In genomic region chr20:5663396-5663795, GRCh38 we compare ENCODE assay signal across 27 cellular contexts.
"Had no signal": no experiment of that assay in that cellular context is flagged by ENCODE, and none has a peak within 500 bp of the region (broad histone marks: within the 10 kb centered on the region; RNA-seq: fewer than 3 reads in every experiment).

No MANE protein-coding gene starts in this region.

- ATAC-seq: activated CD4-positive, alpha-beta T cell treated with anti-CD3 and anti-CD28 coated beads for 36 hours; activated CD8-positive, alpha-beta memory T cell treated with anti-CD3 and anti-CD28 coated beads, Interleukin-2, amount 10 ng/mL, durations not matched to agents 7 days and 5 days; activated CD8-positive, alpha-beta T cell treated with anti-CD3 and anti-CD28 coated beads, Interleukin-2, amount 10 ng/mL, durations not matched to agents 7 days and 5 days; activated T-cell treated with anti-CD3 and anti-CD28 coated beads, Interleukin-2, amount 50 U/mL, for 72 hours; pancreas had no signal

- H3K27ac ChIP-seq: esophagus squamous epithelium, left ventricle myocardium inferior, pancreas, prostate gland, suprapubic skin, tibial artery had no signal

- H3K9me3 ChIP-seq: esophagus squamous epithelium, left ventricle myocardium inferior, pancreas, prostate gland, sigmoid colon, suprapubic skin, tibial artery, upper lobe of right lung had no signal

- H3K27me3 ChIP-seq: esophagus squamous epithelium, pancreas, sigmoid colon, suprapubic skin, tibial artery, upper lobe of right lung had no signal

- DNase-seq: activated CD4-positive, alpha-beta T cell treated with anti-CD3 and anti-CD28 coated beads for 36 hours; activated CD4-positive, CD25-positive, alpha-beta regulatory T cell; activated CD8-positive, alpha-beta memory T cell treated with anti-CD3 and anti-CD28 coated beads, Interleukin-2, amount 10 ng/mL, durations not matched to agents 7 days and 5 days; activated CD8-positive, alpha-beta T cell treated with anti-CD3 and anti-CD28 coated beads, Interleukin-2, amount 10 ng/mL, durations not matched to agents 7 days and 5 days; activated naive CD4-positive, alpha-beta T cell treated with Interleukin-2 at 50 U/mL for 16 hours; activated T-cell treated with anti-CD3 and anti-CD28 coated beads for 4 hours; activated T-cell treated with anti-CD3 and anti-CD28 coated beads, Interleukin-2, amount 50 U/mL, for 72 hours; anterior cingulate cortex; dermis blood vessel endothelial cell; effector CD4-positive, alpha-beta T cell; esophagus squamous epithelium; islet precursor cell; left ventricle myocardium inferior; nephron progenitor cell; pancreas; retina; sigmoid colon; small intestine; stimulated activated CD4-positive, alpha-beta T cell treated with anti-CD3 and anti-CD28 coated beads, Interleukin-1b, Interleukin-23, amount 100 ng/mL, for 48 hours; stimulated activated CD4-positive, alpha-beta T cell treated with anti-CD3 and anti-CD28 coated beads, Interleukin-4, amount 100 ng/mL, for 4 hours; stimulated activated CD8-positive, alpha-beta memory T cell treated with anti-CD3 and anti-CD28 coated beads, Interleukin-4, amount 100 ng/mL, for 48 hours; stimulated activated naive CD4-positive, alpha-beta T cell; upper lobe of right lung had no signal

- H3K4me3 ChIP-seq: esophagus squamous epithelium, left ventricle myocardium inferior, lung, pancreas, prostate gland, sigmoid colon, suprapubic skin, tibial artery, upper lobe of right lung had no signal

- H3K4me1 ChIP-seq: prostate gland had no signal

- H3K36me3 ChIP-seq: esophagus squamous epithelium, left ventricle myocardium inferior, pancreas, prostate gland, sigmoid colon, suprapubic skin, tibial artery, upper lobe of right lung had no signal
